Comparison of ENCODE assay signal across 29 cellular contexts in the genomic region with DNA sequence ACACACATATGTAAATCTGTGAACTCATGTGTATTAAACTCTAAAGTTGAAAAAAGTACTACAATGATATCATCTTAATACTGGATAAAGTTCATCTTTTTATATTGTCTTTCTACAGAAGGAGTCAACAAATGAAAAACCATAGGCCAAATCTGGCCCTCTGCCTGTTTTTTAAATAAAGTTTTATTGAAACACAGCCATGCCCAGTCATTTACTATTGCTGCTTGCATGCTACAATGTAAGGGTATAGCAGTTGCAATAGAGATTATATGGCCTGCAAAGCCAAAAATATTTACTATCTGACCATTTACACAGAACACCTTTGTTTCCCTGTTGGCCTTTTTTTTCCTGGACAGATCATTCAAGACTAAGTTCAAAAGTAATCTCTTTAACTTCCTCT.
"Had no signal": no experiment of that assay in that cellular context is flagged by ENCODE, and none has a peak within 500 bp of the region (broad histone marks: within the 10 kb centered on the region; RNA-seq: fewer than 3 reads in every experiment).

No MANE protein-coding gene starts in this region.

- H3K4me1 ChIP-seq: stomach, testis, thyroid gland, tibial artery, tibial nerve, transverse colon, upper lobe of left lung, upper lobe of right lung, uterus, vagina had no signal

- H3K27me3 Mint-ChIP-seq: stimulated activated memory B cell treated with anti-CD40 and anti-IgM and Interleukin-4, amounts not matched to agents 10 μg/mL and 1 μg/mL and 100 μg/mL, for 72 hours; stimulated activated naive B cell treated with anti-CD40 and anti-IgM and Interleukin-4, amounts not matched to agents 10 μg/mL and 1 μg/mL and 100 μg/mL, for 72 hours had no signal

- ATAC-seq: stimulated activated effector memory CD8-positive, alpha-beta T cell treated with anti-CD3 and anti-CD28 coated beads, Interleukin-12 subunit alpha, Interleukin-12 subunit beta, amount 100 ng/mL, for 72 hours; stimulated activated memory B cell treated with anti-CD40 and anti-IgM and Interleukin-4, amounts not matched to agents 10 μg/mL and 1 μg/mL and 100 μg/mL, for 72 hours; stimulated activated naive B cell treated with anti-CD40 and anti-IgM and Interleukin-4, amounts not matched to agents 10 μg/mL and 1 μg/mL and 100 μg/mL, for 72 hours; stimulated activated naive CD8-positive, alpha-beta T cell treated with anti-CD3 and anti-CD28 coated beads, Interleukin-15, amount 100 ng/mL, for 72 hours; stimulated activated naive CD8-positive, alpha-beta T cell treated with anti-CD3 and anti-CD28 coated beads, Interleukin-15, Interleukin-2, amounts not matched to agents 100 U/mL and 50 U/mL, for 24 hours; upper lobe of right lung had no signal

- H3K27ac ChIP-seq: stomach, suprapubic skin, testis, thoracic aorta, thyroid gland, tibial artery, tibial nerve, transverse colon, upper lobe of left lung, upper lobe of right lung, uterus, vagina had no signal

- H3K4me3 ChIP-seq: stomach, suprapubic skin, testis, thoracic aorta, thyroid gland, tibial artery, tibial nerve, transverse colon, upper lobe of left lung, upper lobe of right lung, uterus, vagina had no signal

- DNase-seq: stimulated activated CD4-positive, alpha-beta T cell treated with anti-CD3 and anti-CD28 coated beads, Interleukin-2, amount 100 ng/mL, for 48 hours; stimulated activated CD4-positive, alpha-beta T cell treated with anti-CD3 and anti-CD28 coated beads, Interleukin-4, amount 100 ng/mL, for 1 hour; stimulated activated CD4-positive, alpha-beta T cell treated with anti-CD3 and anti-CD28 coated beads, Interleukin-4, amount 100 ng/mL, for 24 hours; stimulated activated CD4-positive, alpha-beta T cell treated with anti-CD3 and anti-CD28 coated beads, Interleukin-4, amount 100 ng/mL, for 4 hours; stimulated activated CD8-positive, alpha-beta memory T cell treated with anti-CD3 and anti-CD28 coated beads, Interleukin-4, amount 100 ng/mL, for 48 hours; stimulated activated naive B cell treated with anti-CD40 and anti-IgM and Interleukin-4, amounts not matched to agents 10 μg/mL and 1 μg/mL and 100 μg/mL, for 72 hours; stimulated activated naive CD4-positive, alpha-beta T cell; stimulated activated naive CD4-positive, alpha-beta T cell treated with Interleukin-2 at 50 U/mL for 16 hours; stimulated activated naive CD8-positive, alpha-beta T cell treated with anti-CD3 and anti-CD28 coated beads, Interleukin-15, amount 100 ng/mL, for 72 hours; stimulated activated naive CD8-positive, alpha-beta T cell treated with anti-CD3 and anti-CD28 coated beads, Interleukin-15, Interleukin-2, amounts not matched to agents 100 U/mL and 50 U/mL, for 24 hours; stomach; substantia nigra; testis; thyroid gland; tibial artery; transverse colon; trophoblast cell; upper lobe of left lung; upper lobe of right lung; uterus had no signal

- H3K4me1 Mint-ChIP-seq: stimulated activated memory B cell treated with anti-CD40 and anti-IgM and Interleukin-4, amounts not matched to agents 10 μg/mL and 1 μg/mL and 100 μg/mL, for 72 hours had no signal

- H3K9me3 ChIP-seq: stomach, suprapubic skin, testis, thoracic aorta, thyroid gland, tibial artery, tibial nerve, transverse colon, upper lobe of left lung, upper lobe of right lung, uterus, vagina had no signal

- H3K4me3 Mint-ChIP-seq: stimulated activated effector memory CD8-positive, alpha-beta T cell treated with anti-CD3 and anti-CD28 coated beads, Interleukin-12 subunit alpha, Interleukin-12 subunit beta, amount 100 ng/mL, for 72 hours; stimulated activated memory B cell treated with anti-CD40 and anti-IgM and Interleukin-4, amounts not matched to agents 10 μg/mL and 1 μg/mL and 100 μg/mL, for 72 hours; stimulated activated naive B cell treated with anti-CD40 and anti-IgM and Interleukin-4, amounts not matched to agents 10 μg/mL and 1 μg/mL and 100 μg/mL, for 72 hours; stimulated activated naive CD8-positive, alpha-beta T cell treated with anti-CD3 and anti-CD28 coated beads, Interleukin-15, amount 100 ng/mL, for 72 hours; stimulated activated naive CD8-positive, alpha-beta T cell treated with anti-CD3 and anti-CD28 coated beads, Interleukin-15, Interleukin-2, amounts not matched to agents 100 ng/mL and 50 ng/mL, for 24 hours; type B pancreatic cell had no signal

- H3K36me3 Mint-ChIP-seq: stimulated activated effector memory CD8-positive, alpha-beta T cell treated with anti-CD3 and anti-CD28 coated beads, Interleukin-12 subunit alpha, Interleukin-12 subunit beta, amount 100 ng/mL, for 72 hours; stimulated activated memory B cell treated with anti-CD40 and anti-IgM and Interleukin-4, amounts not matched to agents 10 μg/mL and 1 μg/mL and 100 μg/mL, for 72 hours; type B pancreatic cell had no signal

- H3K27me3 ChIP-seq: suprapubic skin, testis, thyroid gland, transverse colon, upper lobe of left lung, upper lobe of right lung, uterus, vagina had no signal

- FAIRE-seq: urothelium cell line had no signal

- H3K27ac Mint-ChIP-seq: stimulated activated effector memory CD8-positive, alpha-beta T cell treated with anti-CD3 and anti-CD28 coated beads, Interleukin-12 subunit alpha, Interleukin-12 subunit beta, amount 100 ng/mL, for 72 hours; stimulated activated memory B cell treated with anti-CD40 and anti-IgM and Interleukin-4, amounts not matched to agents 10 μg/mL and 1 μg/mL and 100 μg/mL, for 72 hours; stimulated activated naive B cell treated with anti-CD40 and anti-IgM and Interleukin-4, amounts not matched to agents 10 μg/mL and 1 μg/mL and 100 μg/mL, for 72 hours; stimulated activated naive CD8-positive, alpha-beta T cell treated with anti-CD3 and anti-CD28 coated beads, Interleukin-15, amount 100 ng/mL, for 72 hours; stimulated activated naive CD8-positive, alpha-beta T cell treated with anti-CD3 and anti-CD28 coated beads, Interleukin-15, Interleukin-2, amounts not matched to agents 100 ng/mL and 50 ng/mL, for 24 hours; type B pancreatic cell had no signal

- H3K9me3 Mint-ChIP-seq: stimulated activated effector memory CD8-positive, alpha-beta T cell treated with anti-CD3 and anti-CD28 coated beads, Interleukin-12 subunit alpha, Interleukin-12 subunit beta, amount 100 ng/mL, for 72 hours; stimulated activated naive CD8-positive, alpha-beta T cell treated with anti-CD3 and anti-CD28 coated beads, Interleukin-15, Interleukin-2, amounts not matched to agents 100 ng/mL and 50 ng/mL, for 24 hours; type B pancreatic cell had no signal

- H3K36me3 ChIP-seq: stomach, suprapubic skin, thoracic aorta, thyroid gland, tibial artery, tibial nerve, transverse colon, upper lobe of left lung, upper lobe of right lung, uterus, vagina had no signal
